ENCODE assay signal across 1 cellular context in genomic region chr9:136245194-136246150, GRCh38.
TF ChIP-seq lines count a peak whose summit lies in the region.

Gene QSOX2 (minus strand): TSS chr9:136245812. CDS start chr9:136245803, 9 bp downstream.

TF ChIP-seq in HepG2, 621 proteins besides CTCF, POLR2A, EP300 and RAD21 (continued from another document and continues in another):
- TF ChIP-seq FUBP1 (CRISPR knock-in tag; IDR thresholded peaks at IDR 0.05; ENCODE audit: borderline replicate concordance): no peak
- no peak for TF ChIP-seq ATF2 (CRISPR knock-in tag; IDR thresholded peaks at IDR 0.05)
- TF ChIP-seq ZBED4 (CRISPR knock-in tag; IDR thresholded peaks at IDR 0.05; ENCODE audit: borderline replicate concordance): no peak
- no peak for TF ChIP-seq ELF4 (CRISPR knock-in tag; IDR thresholded peaks at IDR 0.05; ENCODE audit: borderline replicate concordance)
- no peak for TF ChIP-seq HMG20A (CRISPR knock-in tag; IDR thresholded peaks at IDR 0.05; ENCODE audit: borderline replicate concordance)
- TF ChIP-seq ZNF879 (CRISPR knock-in tag; IDR thresholded peaks at IDR 0.05): no peak
- TF ChIP-seq JUN (CRISPR knock-in tag; IDR thresholded peaks at IDR 0.05): no peak
- TF ChIP-seq REPIN1 (CRISPR knock-in tag; IDR thresholded peaks at IDR 0.05; ENCODE audit: borderline replicate concordance, low read depth): no peak
- no peak for TF ChIP-seq ZNF629 (CRISPR knock-in tag; conservative IDR thresholded peaks at IDR 0.05)
- TF ChIP-seq ZNF501 (CRISPR knock-in tag; IDR thresholded peaks at IDR 0.05): no peak
- peak; percentile 62; the same call in 1 of the 2 replicates for TF ChIP-seq ZFP90 (CRISPR knock-in tag; IDR thresholded peaks at IDR 0.05; ENCODE audit: borderline replicate concordance)
- no peak for TF ChIP-seq MIER3 (CRISPR knock-in tag; IDR thresholded peaks at IDR 0.05; ENCODE audit: borderline replicate concordance)
- TF ChIP-seq BRCA1 (CRISPR knock-in tag; IDR thresholded peaks at IDR 0.05): no peak
- TF ChIP-seq ZNF580 (CRISPR knock-in tag; IDR thresholded peaks at IDR 0.05; ENCODE audit: borderline replicate concordance, low read depth): no peak
- TF ChIP-seq ZFP82 (CRISPR knock-in tag; IDR thresholded peaks at IDR 0.05; ENCODE audit: borderline replicate concordance): no peak
- TF ChIP-seq IRF1 (CRISPR knock-in tag; IDR thresholded peaks at IDR 0.05; ENCODE audit: low read depth): no peak
- 0 out of 2 replicates have a peak, but pooled peaks have one; percentile 14 for TF ChIP-seq THAP11 (CRISPR knock-in tag; IDR thresholded peaks at IDR 0.05)
- TF ChIP-seq ZNF780A (CRISPR knock-in tag; IDR thresholded peaks at IDR 0.05): no peak
- TF ChIP-seq PHF20 (CRISPR knock-in tag; IDR thresholded peaks at IDR 0.05): 0 out of 2 replicates have a peak, but pooled peaks have one; percentile 9
- no peak for TF ChIP-seq ZNF496 (CRISPR knock-in tag; IDR thresholded peaks at IDR 0.05; ENCODE audit: insufficient replicate concordance)
- TF ChIP-seq ZUFSP (CRISPR knock-in tag; IDR thresholded peaks at IDR 0.05; ENCODE audit: borderline replicate concordance): no peak
- TF ChIP-seq ZNF414 (CRISPR knock-in tag; IDR thresholded peaks at IDR 0.05): no peak
- TF ChIP-seq ATF3 (CRISPR knock-in tag; IDR thresholded peaks at IDR 0.05): no peak
- TF ChIP-seq ZNF839 (CRISPR knock-in tag; IDR thresholded peaks at IDR 0.05; ENCODE audit: borderline replicate concordance): no peak
- TF ChIP-seq STAG1 (CRISPR knock-in tag; IDR thresholded peaks at IDR 0.05): no peak
- peak; percentile 78 for TF ChIP-seq ZNF687 (CRISPR knock-in tag; IDR thresholded peaks at IDR 0.05)
- no peak for TF ChIP-seq ZNF337 (CRISPR knock-in tag; IDR thresholded peaks at IDR 0.05; ENCODE audit: borderline replicate concordance, low read depth)
- TF ChIP-seq ZNF660 (CRISPR knock-in tag; IDR thresholded peaks at IDR 0.05; ENCODE audit: borderline replicate concordance, low read depth): no peak
- no peak for TF ChIP-seq CCDC6 (CRISPR knock-in tag; IDR thresholded peaks at IDR 0.05)
- no peak for TF ChIP-seq ZNF30 (CRISPR knock-in tag; IDR thresholded peaks at IDR 0.05)
- no peak for TF ChIP-seq ZNF329 (CRISPR knock-in tag; IDR thresholded peaks at IDR 0.05; ENCODE audit: low read depth)
- TF ChIP-seq ZNF644 (CRISPR knock-in tag; IDR thresholded peaks at IDR 0.05; ENCODE audit: low read depth): no peak
- no peak for TF ChIP-seq CHD4 (IDR thresholded peaks at IDR 0.05; ENCODE audit: borderline replicate concordance, low read length)
- TF ChIP-seq U2AF2 (IDR thresholded peaks at IDR 0.05; ENCODE audit: low read depth, low read length): no peak
- TF ChIP-seq UBTF (CRISPR knock-in tag; IDR thresholded peaks at IDR 0.05): peak; percentile 57; the same call in 1 of the 2 replicates
- no peak for TF ChIP-seq ZNF703 (CRISPR knock-in tag; IDR thresholded peaks at IDR 0.05; ENCODE audit: borderline replicate concordance)
- no peak for TF ChIP-seq THYN1 (CRISPR knock-in tag; IDR thresholded peaks at IDR 0.05; ENCODE audit: borderline replicate concordance, low read depth)
- peak; percentile 83 for TF ChIP-seq ZBTB14 (CRISPR knock-in tag; IDR thresholded peaks at IDR 0.05)
- no peak for TF ChIP-seq GABPA (IDR thresholded peaks at IDR 0.05; ENCODE audit: low read depth, low read length)
- no peak for TF ChIP-seq GABPA (CRISPR knock-in tag; IDR thresholded peaks at IDR 0.05; ENCODE audit: low read depth)
- 0 out of 2 replicates have a peak, but pooled peaks have one; percentile 41 for TF ChIP-seq AHR (CRISPR knock-in tag; IDR thresholded peaks at IDR 0.05)
- no peak for TF ChIP-seq IRF2 (CRISPR knock-in tag; IDR thresholded peaks at IDR 0.05)
- no peak for TF ChIP-seq ZSCAN30 (CRISPR knock-in tag; IDR thresholded peaks at IDR 0.05)
